ENCODE assay signal across 8 cellular contexts in genomic region chr10:97291357-97292096, GRCh38. TPM values are rescaled to one million over a fixed set of nuclear protein-coding genes. Genes with fewer than 3 reads are reported as not detected.
DNase-seq lines count a peak whose midpoint lies in the region; ATAC-seq and TF ChIP-seq lines count a peak whose summit lies in the region.

No MANE protein-coding gene starts in this region.

- no peak for DNase-seq in BJ (ENCODE audit: low read depth)
- no peak for DNase-seq in cardiac fibroblast (ENCODE audit: low read depth in 2 of 2)
- no peak for DNase-seq in lower lobe of right lung
- DNase-seq in uterus = no peak
- no peak for DNase-seq in GM10266 (ENCODE audit: extremely low spot score)
- no peak for DNase-seq in CD1c-positive myeloid dendritic cell (ENCODE audit: extremely low spot score)

- peak overlapping the region; percentile 78; the same call in 1 of the 2 replicates for H3K9ac ChIP-seq in KMS-11

- peak overlapping the region; percentile 39 for H3K4me2 ChIP-seq in KMS-11

- H3K4me3 ChIP-seq in BJ (ENCODE audit: low read depth, low read length) = peak overlapping the region; percentile 66
- H3K4me3 ChIP-seq in KMS-11 (IDR thresholded peaks at IDR 0.05; ENCODE audit: insufficient read depth, low read depth, low read length) = no peak overlapping the region
- H3K4me3 ChIP-seq in cardiac fibroblast (replicated peaks in 1 of 2; ENCODE audit: low read depth in 2 of 2, low read length in 2 of 2) = peak overlapping the region; percentile 73 to 88
- H3K4me3 ChIP-seq in lower lobe of right lung = peak overlapping the region; percentile 90
- peak overlapping the region; percentile 90 to 91 for H3K4me3 ChIP-seq in uterus

- H3K27ac ChIP-seq in KMS-11 = peak overlapping the region; percentile 83
- peak overlapping the region; percentile 94 for H3K27ac ChIP-seq in lower lobe of right lung
- H3K27ac ChIP-seq in uterus = peak overlapping the region; percentile 96

- ATAC-seq in lower lobe of right lung (peak; percentile 4 to 6), HG02763 (IDR thresholded peaks at IDR 0.05; ENCODE audit: unreplicated experiment) (no peak)

- TF ChIP-seq CTCF in BJ (IDR thresholded peaks at IDR 0.05; ENCODE audit: insufficient read depth, low read depth, low read length) = no peak
- TF ChIP-seq CTCF in KMS-11 (conservative IDR thresholded peaks at IDR 0.05; ENCODE audit: low read depth, low read length) = no peak
- no peak for TF ChIP-seq CTCF in cardiac fibroblast (IDR thresholded peaks at IDR 0.05; ENCODE audit: low read depth, low read length)
- no peak for TF ChIP-seq CTCF in lower lobe of right lung (IDR thresholded peaks at IDR 0.05)
- no peak for TF ChIP-seq CTCF in uterus (IDR thresholded peaks at IDR 0.05)
- no peak for TF ChIP-seq CTCF in GM10266 (IDR thresholded peaks at IDR 0.05; ENCODE audit: control insufficient read depth, insufficient read depth, low read depth, missing control alignments)

- intact Hi-C loops in lower lobe of right lung (cut with DNase I) (no loop called here), uterus (cut with DNase I; ENCODE audit: low total_unique reads) (no loop called here)

- POLR2A ChIA-PET in BJ (lab: Charles Lee) = no interaction called here

- no peak for TF ChIP-seq POLR2A in uterus (IDR thresholded peaks at IDR 0.05)

- H3K36me3 ChIP-seq in BJ (ENCODE audit: control insufficient read depth, insufficient read depth, low read length) = no peaks in the 10 kb centered on the region
- H3K36me3 ChIP-seq in KMS-11 (ENCODE audit: insufficient read depth) = no peaks in the 10 kb centered on the region
- H3K36me3 ChIP-seq in lower lobe of right lung = peaks cover 11% of the 10 kb centered on the region
- H3K36me3 ChIP-seq in uterus = no peaks in the 10 kb centered on the region

- H3K4me1 ChIP-seq in KMS-11 (ENCODE audit: low read depth, poor library complexity, severe bottlenecking) = peaks cover 13% of the 10 kb centered on the region
- peaks cover 10% of the 10 kb centered on the region for H3K4me1 ChIP-seq in lower lobe of right lung
- H3K4me1 ChIP-seq in uterus = no peaks in the 10 kb centered on the region

- H3K79me2 ChIP-seq in KMS-11 (ENCODE audit: insufficient read depth, low read depth) = peaks cover 29% of the 10 kb centered on the region

- CTCF ChIA-PET in BJ (lab: Yijun Ruan, JAX) = interaction anchor here (0.7 to 1.8 kb wide), 3 partner anchors 13 to 962 kb away, joined by 3 to 5 read pairs (median 3); no protein-coding TSS in a partner anchor

- H3K27me3 ChIP-seq in BJ (ENCODE audit: control insufficient read depth, insufficient read depth, low read length) (no peaks in the 10 kb centered on the region), KMS-11 (ENCODE audit: insufficient read depth, low read depth) (no peaks in the 10 kb centered on the region), lower lobe of right lung (ENCODE audit: low read depth) (no peaks in the 10 kb centered on the region), uterus (no peaks in the 10 kb centered on the region)

- H2AFZ ChIP-seq in KMS-11 (ENCODE audit: low read depth) = peak overlapping the region; percentile 81

- no peaks in the 10 kb centered on the region for H3K9me3 ChIP-seq in lower lobe of right lung
- no peaks in the 10 kb centered on the region for H3K9me3 ChIP-seq in uterus

- H4K20me1 ChIP-seq in KMS-11 (ENCODE audit: insufficient read depth) = no peaks in the 10 kb centered on the region

RNA-seq across cellular contexts. Expression of gene ARHGAP19, which starts 0.9 kb away (rescaled TPM):
- 2.4 and 4.9 TPM in 2 replicates for polyA plus RNA-seq in BJ (2011; rRNA removed)
- 3.4 and 3.6 TPM in 2 replicates for polyA minus RNA-seq in BJ (2011; rRNA and poly(A)+ RNA removed)
- total RNA-seq in lower lobe of right lung = 15.4 TPM
- total RNA-seq in uterus = 10 to 100 TPM in 3 of 4 donors, 1 to 10 TPM in 1; 5.3 to 25.8 (median 14.0) TPM

RNA-seq across cellular contexts. Expression of gene FRAT1, which starts 27.5 kb away (rescaled TPM):
- 1.1 and 1.2 TPM in 2 replicates for polyA plus RNA-seq in BJ (2011; rRNA removed)
- polyA minus RNA-seq in BJ (2011; rRNA and poly(A)+ RNA removed) = 0.82 and 0.90 TPM in 2 replicates
- total RNA-seq in lower lobe of right lung (15.1 TPM), uterus (1 to 10 TPM; 1.8 to 6.9 (median 3.2) TPM)

RNA-seq across cellular contexts. Expression of gene FRAT2, which starts 43.0 kb away (rescaled TPM):
- 1.8 and 2.9 TPM in 2 replicates for polyA plus RNA-seq in BJ (2011; rRNA removed)
- polyA minus RNA-seq in BJ (2011; rRNA and poly(A)+ RNA removed) = 1.4 and 2.3 TPM in 2 replicates
- total RNA-seq in lower lobe of right lung (27.5 TPM), uterus (10 to 100 TPM in 1 of 4 donors, 1 to 10 TPM in 3; 2.4 to 14.9 (median 4.8) TPM)
